In the genomic region with DNA sequence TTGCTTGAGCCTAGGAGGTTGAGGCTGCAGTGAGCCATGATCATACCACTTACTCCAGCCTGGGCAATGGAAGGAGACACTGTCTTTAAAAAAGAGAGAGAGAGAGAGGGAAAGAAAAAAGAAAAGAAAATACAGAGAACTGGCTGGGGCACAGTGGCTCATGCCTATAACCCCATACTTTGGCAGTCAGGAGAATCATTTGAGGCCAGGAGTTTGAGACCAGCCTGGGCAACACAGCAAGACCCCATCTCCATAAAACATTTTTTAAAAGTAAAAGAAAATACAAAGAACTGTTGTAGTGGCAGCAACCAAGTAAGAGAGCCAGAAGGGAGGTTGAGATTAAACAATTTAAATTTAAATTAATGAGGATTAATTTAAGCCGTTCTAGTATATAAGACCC, we compare ENCODE assay signal across 2 cellular contexts.
TF ChIP-seq lines count a peak whose summit lies in the region.

No MANE protein-coding gene starts in this region.

TF ChIP-seq in HepG2, 621 proteins besides CTCF, POLR2A, EP300 and RAD21:
- peak; percentile 37; the same call in 1 of the 2 replicates for TF ChIP-seq ZNF121 (CRISPR knock-in tag; IDR thresholded peaks at IDR 0.05)
- TF ChIP-seq, protein P1, sequence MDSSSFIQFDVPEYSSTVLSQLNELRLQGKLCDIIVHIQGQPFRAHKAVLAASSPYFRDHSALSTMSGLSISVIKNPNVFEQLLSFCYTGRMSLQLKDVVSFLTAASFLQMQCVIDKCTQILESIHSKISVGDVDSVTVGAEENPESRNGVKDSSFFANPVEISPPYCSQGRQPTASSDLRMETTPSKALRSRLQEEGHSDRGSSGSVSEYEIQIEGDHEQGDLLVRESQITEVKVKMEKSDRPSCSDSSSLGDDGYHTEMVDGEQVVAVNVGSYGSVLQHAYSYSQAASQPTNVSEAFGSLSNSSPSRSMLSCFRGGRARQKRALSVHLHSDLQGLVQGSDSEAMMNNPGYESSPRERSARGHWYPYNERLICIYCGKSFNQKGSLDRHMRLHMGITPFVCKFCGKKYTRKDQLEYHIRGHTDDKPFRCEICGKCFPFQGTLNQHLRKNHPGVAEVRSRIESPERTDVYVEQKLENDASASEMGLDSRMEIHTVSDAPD (CRISPR knock-in tag; IDR thresholded peaks at IDR 0.05): no peak

TF ChIP-seq in K562, 482 proteins besides CTCF, POLR2A, EP300 and RAD21:
- peak; percentile 78 for TF ChIP-seq ZNF121 (CRISPR knock-in tag; conservative IDR thresholded peaks at IDR 0.05)
- TF ChIP-seq NRF1 (conservative IDR thresholded peaks at IDR 0.05 in 1 of 2, IDR thresholded peaks at IDR 0.05 in 1 of 2): no peak
- TF ChIP-seq, protein P2, sequence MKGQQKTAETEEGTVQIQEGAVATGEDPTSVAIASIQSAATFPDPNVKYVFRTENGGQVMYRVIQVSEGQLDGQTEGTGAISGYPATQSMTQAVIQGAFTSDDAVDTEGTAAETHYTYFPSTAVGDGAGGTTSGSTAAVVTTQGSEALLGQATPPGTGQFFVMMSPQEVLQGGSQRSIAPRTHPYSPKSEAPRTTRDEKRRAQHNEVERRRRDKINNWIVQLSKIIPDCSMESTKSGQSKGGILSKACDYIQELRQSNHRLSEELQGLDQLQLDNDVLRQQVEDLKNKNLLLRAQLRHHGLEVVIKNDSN (CRISPR knock-in tag; IDR thresholded peaks at IDR 0.05): no peak
- TF ChIP-seq ZNF347 (CRISPR knock-in tag; IDR thresholded peaks at IDR 0.05; ENCODE audit: low read depth): no peak
- peak; percentile 5 for TF ChIP-seq RBM25 (IDR thresholded peaks at IDR 0.05; ENCODE audit: low read depth, low read length, severe bottlenecking)
